In the genomic region with DNA sequence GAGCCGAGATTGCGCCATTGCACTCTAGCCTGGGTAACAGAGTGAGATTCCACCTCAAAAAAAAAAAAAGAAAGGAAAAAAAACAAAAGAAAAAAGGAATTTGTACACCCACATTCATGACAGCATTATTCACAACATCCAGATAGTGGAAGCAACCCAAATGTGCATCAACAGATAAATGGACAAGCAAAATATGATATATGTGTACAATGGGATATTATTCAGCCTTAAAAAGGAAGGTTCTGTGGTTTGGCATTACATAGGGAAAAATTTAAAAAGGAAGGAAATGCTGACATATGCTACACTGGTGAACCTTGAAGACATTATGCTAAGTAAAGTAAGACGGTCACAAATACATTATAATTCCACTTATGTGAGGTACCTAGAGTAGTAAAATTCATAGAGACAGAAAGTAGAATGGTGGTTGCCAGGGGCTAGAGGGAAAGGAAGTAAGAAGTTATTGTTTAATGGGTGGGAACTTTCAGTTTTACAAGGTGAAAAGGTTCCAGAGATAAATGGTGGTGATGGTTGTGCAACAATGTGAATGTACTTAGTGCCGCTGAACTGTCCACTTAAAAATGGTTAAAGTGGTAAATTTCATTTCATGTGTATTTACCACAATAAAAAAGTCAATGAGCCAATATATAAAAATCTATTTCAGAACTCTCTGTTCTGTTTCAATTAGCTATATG, we compare ENCODE assay signal across 17 cellular contexts.
DNase-seq lines count a peak whose midpoint lies in the region; ATAC-seq and TF ChIP-seq lines count a peak whose summit lies in the region.
"Had no signal": no experiment of that assay in that cellular context is flagged by ENCODE, and none has a peak within 500 bp of the region (broad histone marks: within the 10 kb centered on the region; RNA-seq: fewer than 3 reads in every experiment).

No MANE protein-coding gene starts in this region.

- DNase-seq in MM.1S (peak; percentile 16), coronary artery (ENCODE audit: low spot score) (no peak)
- no peak for DNase-seq in activated CD8-positive, alpha-beta memory T cell treated with anti-CD3 and anti-CD28 coated beads, Interleukin-2, amount 50 U/mL, for 4 hours
- DNase-seq: activated CD4-positive, alpha-beta T cell treated with anti-CD3 and anti-CD28 coated beads, Interleukin-2, amount 10 ng/mL, durations not matched to agents 7 days and 5 days; activated T-cell treated with anti-CD3 and anti-CD28 coated beads, Interleukin-2, amount 50 U/mL, for 4 hours; amniotic stem cell; CD4-positive, alpha-beta memory T cell; NCI-H1436; NCI-H446 treated with DMSO at 0.1 percent for 48 hours; Peyer's patch; stimulated activated naive CD4-positive, alpha-beta T cell; T-helper 17 cell had no signal

- H3K9me3 ChIP-seq in MM.1S (replicated peaks; ENCODE audit: insufficient read depth, low read length) (no peaks in the 10 kb centered on the region), subcutaneous abdominal adipose tissue (ENCODE audit: control insufficient read depth in 5 of 5, low read length in 5 of 5) (no peaks in the 10 kb centered on the region)
- H3K9me3 ChIP-seq: Peyer's patch, vagina had no signal

- H3K4me3 ChIP-seq in MM.1S (ENCODE audit: low read length) (no peak overlapping the region), coronary artery (no peak overlapping the region), subcutaneous abdominal adipose tissue (ENCODE audit: low read depth in 1 of 5, low read length in 5 of 5) (no peak overlapping the region)
- H3K4me3 ChIP-seq: Peyer's patch, vagina had no signal

- no peaks in the 10 kb centered on the region for H3K9me2 ChIP-seq in MM.1S (replicated peaks; ENCODE audit: insufficient read depth, low read length)

- H3K4me1 ChIP-seq in MM.1S (ENCODE audit: low read length) (peaks cover 5% of the 10 kb centered on the region), subcutaneous abdominal adipose tissue (ENCODE audit: control insufficient read depth in 5 of 5, insufficient read depth in 5 of 5, low read length in 5 of 5) (peaks cover 0 to 37% (median 29%) of the 10 kb centered on the region in 5 donors)
- H3K4me1 ChIP-seq: Peyer's patch had no signal

- H3K27ac ChIP-seq in MM.1S (ENCODE audit: low read length) (no peak overlapping the region), coronary artery (peak overlapping the region; percentile 58 to 91), subcutaneous abdominal adipose tissue (ENCODE audit: low read depth, low read length) (peak overlapping the region; percentile 19)
- H3K27ac ChIP-seq: Peyer's patch had no signal

- H4K20me1 ChIP-seq in MM.1S (ENCODE audit: insufficient read depth, low read length): no peaks in the 10 kb centered on the region

- H3K4me2 ChIP-seq in MM.1S (ENCODE audit: low read depth, low read length): no peak overlapping the region

- H2AFZ ChIP-seq in MM.1S (ENCODE audit: low read length): no peak overlapping the region

- no peaks in the 10 kb centered on the region for H3K79me2 ChIP-seq in MM.1S (ENCODE audit: low read length)

- H3K9ac ChIP-seq in MM.1S (ENCODE audit: low read length) (no peak overlapping the region), subcutaneous abdominal adipose tissue (ENCODE audit: low read length in 5 of 5) (no peak overlapping the region)

- H3K27me3 ChIP-seq in MM.1S (replicated peaks; ENCODE audit: insufficient read depth, low read length) (no peaks in the 10 kb centered on the region), subcutaneous abdominal adipose tissue (ENCODE audit: control insufficient read depth in 5 of 5, insufficient read depth in 4 of 5, low read length in 5 of 5) (no peaks in the 10 kb centered on the region)
- H3K27me3 ChIP-seq: Peyer's patch, vagina had no signal

- TF ChIP-seq CTCF in MM.1S (IDR thresholded peaks at IDR 0.05; ENCODE audit: low read length): no peak
- TF ChIP-seq CTCF in coronary artery (IDR thresholded peaks at IDR 0.05): no peak

- H3F3A ChIP-seq in MM.1S (ENCODE audit: insufficient read depth, low read length): no peaks in the 10 kb centered on the region

- H3K36me3 ChIP-seq in MM.1S (replicated peaks; ENCODE audit: insufficient read depth, low read length): no peaks in the 10 kb centered on the region
- H3K36me3 ChIP-seq in subcutaneous abdominal adipose tissue (ENCODE audit: control insufficient read depth in 5 of 5, insufficient read depth in 5 of 5, low read length in 5 of 5): no peaks in the 10 kb centered on the region
- H3K36me3 ChIP-seq: Peyer's patch, vagina had no signal

- ATAC-seq in GM19452 (IDR thresholded peaks at IDR 0.05; ENCODE audit: unreplicated experiment): peak; percentile 80
- ATAC-seq in GM19023 (IDR thresholded peaks at IDR 0.05; ENCODE audit: unreplicated experiment): no peak
- ATAC-seq in GM18502 (IDR thresholded peaks at IDR 0.05; ENCODE audit: poor library complexity, unreplicated experiment): no peak
- ATAC-seq: activated T-cell treated with anti-CD3 and anti-CD28 coated beads, Interleukin-2, amount 50 U/mL, for 4 hours; T-helper 17 cell had no signal
